9 cellular contexts compared by ENCODE assay signal in the genomic region with DNA sequence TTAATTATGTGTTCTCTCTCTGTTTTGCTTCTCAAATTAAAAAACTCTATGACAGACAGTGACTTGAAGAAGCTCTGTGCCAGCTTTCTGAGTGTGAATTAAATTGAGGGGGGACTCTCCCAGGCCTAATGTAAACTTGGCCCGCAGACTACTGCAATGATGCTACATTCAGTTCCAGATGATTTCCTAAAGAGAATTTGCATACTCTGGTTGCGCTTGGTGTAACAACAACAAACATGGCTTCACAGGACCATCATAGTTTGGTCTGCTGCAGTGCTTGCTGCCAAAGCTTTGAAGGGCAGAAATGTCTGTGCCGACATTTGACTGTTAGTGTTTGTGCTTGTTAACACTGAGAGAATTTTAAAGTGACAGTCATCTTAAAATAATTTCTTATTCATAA. TPM values are rescaled to one million over a fixed set of nuclear protein-coding genes. Genes with fewer than 3 reads are reported as not detected.
DNase-seq lines count a peak whose midpoint lies in the region; ATAC-seq and TF ChIP-seq lines count a peak whose summit lies in the region.
"Had no signal": no experiment of that assay in that cellular context is flagged by ENCODE, and none has a peak within 500 bp of the region (broad histone marks: within the 10 kb centered on the region; RNA-seq: fewer than 3 reads in every experiment).

No MANE protein-coding gene starts in this region.

- no peak overlapping the region for H3K27ac ChIP-seq in PC-9

- BruUV-seq in PC-9 (replicated peaks; lab: Mats Ljungman, UMichigan), result no TSS peak

- no peak overlapping the region for H2AFZ ChIP-seq in PC-9

- H3K36me3 ChIP-seq in PC-9 (ENCODE audit: low read depth), result no peaks in the 10 kb centered on the region

- intact Hi-C loops in PC-9 (cut with micrococcal nuclease; ENCODE audit: unreplicated experiment) (no loop called here), sciatic nerve (cut with DNase I) (no loop called here)

- H3K4me3 ChIP-seq in PC-9, result no peak overlapping the region

- POLR2A ChIA-PET in PC-9 (lab: Charles Lee; ENCODE audit: unreplicated experiment), result interaction anchor here (0.7 kb wide), 1 partner anchor 113 kb away, joined by 3 read pairs; no protein-coding TSS in a partner anchor

- no peaks in the 10 kb centered on the region for H3K9me3 ChIP-seq in PC-9 (ENCODE audit: insufficient read depth, low read depth)

- no peaks in the 10 kb centered on the region for H3K9me2 ChIP-seq in PC-9 (ENCODE audit: insufficient read depth)

- H3K4me2 ChIP-seq in PC-9, result no peak overlapping the region

- DNase-seq in iris pigment epithelial cell (ENCODE audit: low read depth), result peak; percentile 39
- no peak for DNase-seq in HuH-7.5 (ENCODE audit: low spot score)
- DNase-seq in NCI-H2029 treated with DMSO at 0.1 percent for 48 hours (lab: John Stamatoyannopoulos, UW), result no peak
- DNase-seq in PC-9, result no peak
- no peak for DNase-seq in sciatic nerve (ENCODE audit: low spot score)
- DNase-seq: activated CD8-positive, alpha-beta memory T cell treated with anti-CD3 and anti-CD28 coated beads, Interleukin-2, amount 50 U/mL, for 4 hours had no signal

- CTCF ChIA-PET in PC-9 (lab: Charles Lee), result no interaction called here

- H3K27me3 ChIP-seq in PC-9 (ENCODE audit: insufficient read depth, low read depth), result no peaks in the 10 kb centered on the region

- TF ChIP-seq CTCF in PC-9 (conservative IDR thresholded peaks at IDR 0.05), result no peak

- H3K79me2 ChIP-seq in PC-9 (ENCODE audit: low read depth), result no peaks in the 10 kb centered on the region

- ATAC-seq in GM18505 (IDR thresholded peaks at IDR 0.05; ENCODE audit: unreplicated experiment), result peak; percentile 93
- peak; percentile 65 for ATAC-seq in GM21528 (IDR thresholded peaks at IDR 0.05; ENCODE audit: low FRiP score, unreplicated experiment)
- peak; percentile 77 for ATAC-seq in HG03439 (IDR thresholded peaks at IDR 0.05; ENCODE audit: unreplicated experiment)
- no peak for ATAC-seq in sciatic nerve

- H3K4me1 ChIP-seq in PC-9 (replicated peaks; ENCODE audit: insufficient read depth), result peaks cover 5% of the 10 kb centered on the region; the same call in 1 of the 2 replicates

- no peaks in the 10 kb centered on the region; the same call in 1 of the 2 replicates for H3F3A ChIP-seq in PC-9 (ENCODE audit: insufficient read depth, low read depth)

- TF ChIP-seq POLR2A in GM18505 (IDR thresholded peaks at IDR 0.05; ENCODE audit: borderline replicate concordance, extremely low read depth, insufficient read depth, insufficient read length), result no peak

- H4K20me1 ChIP-seq in PC-9 (ENCODE audit: insufficient read depth), result no peaks in the 10 kb centered on the region

RNA-seq across cellular contexts. Expression of gene CFAP54, which starts 25.0 kb away (rescaled TPM):
- 7.1 and 16.4 TPM in 2 replicates for total RNA-seq in PC-9 (2021)
- total RNA-seq in sciatic nerve, result 1.2 TPM
